Comparison of ENCODE assay signal across 8 cellular contexts in the genomic region with DNA sequence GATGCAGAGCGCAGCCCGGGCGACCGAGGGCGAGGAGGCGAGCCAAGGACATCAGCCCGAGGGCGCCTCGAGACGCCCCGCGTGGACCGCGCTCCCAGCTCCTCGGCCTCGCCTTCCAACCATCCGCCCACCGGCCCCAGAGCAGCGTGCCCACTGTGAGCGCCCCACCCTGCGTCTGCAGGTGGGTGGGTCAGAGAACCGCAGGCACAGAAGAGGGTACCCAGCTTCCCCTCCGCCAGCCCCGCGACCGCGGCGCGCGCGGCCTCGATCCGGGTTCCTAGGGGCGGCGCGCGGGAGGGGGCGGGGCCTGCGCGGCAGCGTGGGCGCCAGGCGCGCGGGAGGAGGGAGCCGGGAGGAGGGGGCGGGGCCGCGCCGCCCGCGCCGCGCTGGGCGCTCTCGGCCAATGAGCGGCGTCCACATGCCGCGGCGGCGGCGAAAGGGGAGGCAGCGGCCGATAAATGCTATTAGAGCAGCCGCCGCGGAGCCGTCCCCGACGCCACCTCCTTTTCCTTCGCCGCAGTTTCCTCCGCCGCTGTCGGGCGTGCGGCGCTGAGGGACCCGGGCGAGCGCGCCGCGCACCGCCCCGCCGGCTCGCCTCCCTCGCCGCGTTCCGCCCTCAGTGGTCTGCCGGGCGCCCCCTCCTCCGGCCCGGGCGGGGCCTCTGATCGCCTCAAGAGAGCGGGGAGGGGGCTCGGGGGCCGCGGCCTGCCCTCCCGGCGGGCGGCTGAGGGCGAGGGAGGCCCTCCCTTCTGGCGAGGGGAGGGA. TPM values are rescaled to one million over a fixed set of nuclear protein-coding genes. Genes with fewer than 3 reads are reported as not detected.
DNase-seq lines count a peak whose midpoint lies in the region; ATAC-seq lines count a peak whose summit lies in the region.

Gene ATP2A2, plus strand, starts transcription at position 464 of the 765 bp plus-strand sequence. CDS start 543 bp downstream, outside the sequence.

- H3K27me3 ChIP-seq in effector memory CD4-positive, alpha-beta T cell (replicated peaks; ENCODE audit: control insufficient read depth, insufficient read depth, low read length, poor library complexity, severe bottlenecking), result no peaks in the 10 kb centered on the region

- DNase-seq in CMK (ENCODE audit: low read depth) (peak; percentile 74), HT-29 (ENCODE audit: low spot score) (peak; percentile 95), NOMO-1 (lab: John Stamatoyannopoulos, UW; ENCODE audit: unreplicated experiment in 2 of 2) (peak; percentile 81 to 92), medulla oblongata (ENCODE audit: extremely low spot score) (peak; percentile 93)
- DNase-seq in activated CD8-positive, alpha-beta memory T cell treated with anti-CD3 and anti-CD28 coated beads for 24 hours, result peak; percentile 93
- peak; percentile 85 to 86 (median 85) for DNase-seq in effector memory CD4-positive, alpha-beta T cell
- peak; percentile 75 to 82 (median 76) for DNase-seq in stimulated activated CD4-positive, alpha-beta T cell treated with anti-CD3 and anti-CD28 coated beads, TNF-alpha, amount 100 ng/mL, for 48 hours (ENCODE audit: low read depth in 3 of 3)

- H3K36me3 ChIP-seq in effector memory CD4-positive, alpha-beta T cell (ENCODE audit: control insufficient read depth, insufficient read depth, low read length), result no peaks in the 10 kb centered on the region

- no peaks in the 10 kb centered on the region for H3K9me3 ChIP-seq in effector memory CD4-positive, alpha-beta T cell (ENCODE audit: control insufficient read depth, low read length)

- peaks cover 23% of the 10 kb centered on the region for H3K4me1 ChIP-seq in effector memory CD4-positive, alpha-beta T cell (ENCODE audit: control insufficient read depth, insufficient read depth, low read length, poor library complexity, severe bottlenecking)

- H3K27ac ChIP-seq in effector memory CD4-positive, alpha-beta T cell (ENCODE audit: insufficient read depth, low read length, poor library complexity, severe bottlenecking), result peak within 1 kb of the TSS; percentile 80

- peak; percentile 61 for ATAC-seq in GM19468 (IDR thresholded peaks at IDR 0.05; ENCODE audit: extremely low read depth, unreplicated experiment)

- peak within 1 kb of the TSS; percentile 74 for H3K4me3 ChIP-seq in effector memory CD4-positive, alpha-beta T cell (ENCODE audit: insufficient read depth, low read depth, low read length, poor library complexity, severe bottlenecking)

RNA-seq across cellular contexts. Expression of gene ATP2A2, which starts in this region (rescaled TPM):
- total RNA-seq in HT-29 (2014; rRNA removed; shearing (Covaris generic)), result 113 and 123 TPM in 2 replicates

Comparison
In these comparisons a context has a peak if more than half of its experiments do, and no peak if none do; other contexts are left out.
1. Peak in every context shown above with its lines: DNase-seq, ATAC-seq, H3K4me3 ChIP-seq and H3K27ac ChIP-seq.